In the genomic region with DNA sequence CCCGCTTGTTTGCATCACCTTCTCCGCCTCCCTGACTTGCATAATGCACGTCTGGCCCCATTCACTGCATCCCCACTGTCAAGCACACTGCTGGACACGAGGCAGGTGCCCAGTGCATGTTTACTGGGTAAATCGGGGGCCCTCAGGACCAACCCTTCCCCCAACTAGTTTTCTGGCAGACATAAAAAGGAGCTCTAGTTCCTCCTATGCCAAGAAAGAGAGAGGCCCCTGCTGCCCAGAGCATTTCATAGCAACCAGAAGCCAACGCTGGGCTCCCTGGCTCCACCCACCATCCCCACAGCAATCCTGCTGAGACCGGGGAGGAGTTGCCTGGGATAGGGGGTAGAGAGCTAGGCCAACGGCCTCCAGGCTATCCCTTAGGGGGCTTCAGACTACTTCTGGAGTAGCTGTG, we compare ENCODE assay signal across 1 cellular context.
TF ChIP-seq lines count a peak whose summit lies in the region.

No MANE protein-coding gene starts in this region.

TF ChIP-seq in IMR-90, 13 proteins besides CTCF, POLR2A, EP300 and RAD21:
- TF ChIP-seq, protein P1, sequence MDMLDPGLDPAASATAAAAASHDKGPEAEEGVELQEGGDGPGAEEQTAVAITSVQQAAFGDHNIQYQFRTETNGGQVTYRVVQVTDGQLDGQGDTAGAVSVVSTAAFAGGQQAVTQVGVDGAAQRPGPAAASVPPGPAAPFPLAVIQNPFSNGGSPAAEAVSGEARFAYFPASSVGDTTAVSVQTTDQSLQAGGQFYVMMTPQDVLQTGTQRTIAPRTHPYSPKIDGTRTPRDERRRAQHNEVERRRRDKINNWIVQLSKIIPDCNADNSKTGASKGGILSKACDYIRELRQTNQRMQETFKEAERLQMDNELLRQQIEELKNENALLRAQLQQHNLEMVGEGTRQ (IDR thresholded peaks at IDR 0.05; ENCODE audit: low read depth, low read length): no peak
